Comparison of ENCODE assay signal across 21 cellular contexts in the genomic region with DNA sequence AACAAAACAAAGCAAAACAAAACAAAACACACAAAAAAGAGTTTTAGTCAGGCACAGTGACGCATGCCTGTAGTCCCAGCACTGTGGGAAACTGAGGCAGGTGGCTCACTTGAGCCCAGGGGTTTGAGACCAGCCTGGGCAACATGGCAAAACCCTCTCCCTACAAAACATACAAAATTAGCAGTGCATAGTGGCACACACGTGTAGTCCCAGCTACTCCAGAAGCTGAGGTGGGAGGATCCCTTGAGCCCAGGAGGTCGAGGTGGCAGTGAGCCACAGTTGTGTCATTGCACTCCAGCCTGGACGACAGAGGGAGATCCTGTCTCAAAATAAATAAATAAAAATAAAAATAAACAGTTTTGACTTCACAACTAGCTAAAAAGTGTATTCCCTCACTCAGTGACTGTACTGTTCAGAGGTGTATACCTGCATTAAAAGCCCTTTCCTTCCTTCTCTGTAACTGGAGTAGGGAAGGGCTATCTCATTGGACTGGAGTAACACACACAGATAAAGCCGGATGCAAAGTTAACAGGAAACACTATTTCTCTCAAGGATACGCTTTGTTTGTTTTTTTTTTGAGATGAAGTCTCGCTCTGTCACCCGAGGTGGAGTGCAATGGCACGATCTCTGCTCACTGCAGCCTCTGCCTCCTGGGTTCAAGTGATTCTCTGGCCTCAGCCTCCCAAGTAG. TPM values are rescaled to one million over a fixed set of nuclear protein-coding genes. Genes with fewer than 3 reads are reported as not detected.
"Had no signal": no experiment of that assay in that cellular context is flagged by ENCODE, and none has a peak within 500 bp of the region (broad histone marks: within the 10 kb centered on the region; RNA-seq: fewer than 3 reads in every experiment).

No MANE protein-coding gene starts in this region.

- H3K9me3 ChIP-seq: ascending aorta, tibial artery had no signal

- H3K27me3 ChIP-seq: ascending aorta, breast epithelium, tibial artery had no signal

- H3K27ac ChIP-seq: ascending aorta, breast epithelium, coronary artery, tibial artery had no signal

- H3K36me3 ChIP-seq: ascending aorta, breast epithelium, tibial artery had no signal

- FAIRE-seq: frontal cortex, keratinocyte had no signal

- DNase-seq: activated B cell treated with CpG ODN at 0.5 μM for 24 hours; activated CD4-positive, alpha-beta memory T cell treated with anti-CD3 and anti-CD28 coated beads, Interleukin-2, amount 10 ng/mL, durations not matched to agents 7 days and 5 days; activated CD4-positive, alpha-beta T cell treated with anti-CD3 and anti-CD28 coated beads for 4 hours; activated naive CD4-positive, alpha-beta T cell treated with anti-CD3 and anti-CD28 coated beads, Interleukin-2, amount 10 ng/mL, durations not matched to agents 7 days and 5 days; activated T-cell treated with anti-CD3 and anti-CD28 coated beads, Interleukin-2, amount 50 U/mL, for 4 hours; head of caudate nucleus; midbrain; nephron progenitor cell; nucleus accumbens; stimulated activated CD4-positive, alpha-beta T cell treated with anti-CD3 and anti-CD28 coated beads, Interleukin-2, amount 100 ng/mL, for 24 hours; stimulated activated naive CD8-positive, alpha-beta T cell treated with anti-CD3 and anti-CD28 coated beads, Interleukin-15, Interleukin-2, amounts not matched to agents 100 U/mL and 50 U/mL, for 24 hours; substantia nigra; tibial artery had no signal

- H3K4me3 ChIP-seq: ascending aorta, breast epithelium, coronary artery, tibial artery had no signal

- ATAC-seq: activated T-cell treated with anti-CD3 and anti-CD28 coated beads, Interleukin-2, amount 50 U/mL, for 4 hours; left lobe of liver; stimulated activated naive CD8-positive, alpha-beta T cell treated with anti-CD3 and anti-CD28 coated beads, Interleukin-15, Interleukin-2, amounts not matched to agents 100 U/mL and 50 U/mL, for 24 hours had no signal

RNA-seq across cellular contexts. Expression of gene DHDH, which starts 17.5 kb away (rescaled TPM):
- total RNA-seq: activated B cell treated with CpG ODN at 0.5 μM for 24 hours; activated T-cell treated with anti-CD3 and anti-CD28 coated beads, Interleukin-2, amount 50 U/mL, for 4 hours; ascending aorta; frontal cortex; lung microvascular endothelial cell; posterior vena cava had no signal
